Comparison of ENCODE assay signal across 8 cellular contexts in the genomic region with DNA sequence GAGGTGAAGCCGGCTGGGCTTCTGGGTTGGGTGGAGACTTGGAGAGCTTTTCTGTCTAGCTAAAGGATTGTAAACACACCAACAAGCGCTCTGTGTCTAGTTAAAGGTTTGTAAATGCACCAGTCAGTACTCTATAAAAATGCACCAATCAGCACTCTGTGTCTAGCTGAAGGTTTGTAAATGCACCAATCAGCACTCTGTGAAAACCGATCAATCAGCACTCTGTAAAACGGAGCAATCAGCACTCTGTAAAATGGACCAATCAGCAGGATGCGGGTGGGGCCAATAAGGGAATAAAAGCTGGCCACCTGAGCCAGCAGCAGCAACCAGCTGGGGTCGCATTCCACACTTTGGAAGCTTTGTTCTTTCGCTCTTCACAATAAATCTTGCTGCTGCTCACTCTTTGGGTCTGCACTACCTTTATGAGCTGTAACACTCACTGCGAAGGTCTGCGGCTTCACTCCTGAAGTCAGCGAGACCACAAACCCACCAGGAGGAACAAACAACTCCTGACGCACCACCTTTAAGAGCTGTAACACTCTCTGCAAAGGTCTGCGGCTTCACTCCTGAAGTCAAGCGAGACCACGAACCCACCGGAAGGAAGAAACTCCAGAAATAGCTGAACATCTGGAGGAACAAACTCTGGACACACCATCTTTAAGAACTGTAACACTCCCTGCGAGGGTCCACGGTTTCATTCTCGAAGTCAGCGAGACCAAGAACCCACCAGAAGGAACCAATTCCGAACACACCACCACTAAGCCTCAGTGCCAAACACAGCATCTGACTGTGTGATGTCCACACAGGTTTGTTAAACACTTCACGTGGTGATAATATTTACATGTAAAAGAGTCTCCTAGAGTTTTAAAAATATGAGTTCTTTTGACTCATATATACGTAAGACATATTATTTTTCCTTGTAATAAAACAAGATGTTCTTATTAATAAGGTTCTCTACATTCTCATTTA.
DNase-seq lines count a peak whose midpoint lies in the region; ATAC-seq lines count a peak whose summit lies in the region.
"Not testable (repeated sequence)": the region's sequence is repeated elsewhere in the genome, so short reads cannot be mapped to it uniquely, and the experiment has no call there.

No MANE protein-coding gene starts in this region.

- H4K20me1 ChIP-seq in BLaER1 treated with 17β-estradiol and CSF1 and Interleukin-3, amounts not matched to agents 10 nM and 100 nM = not testable (repeated sequence)

- not testable (repeated sequence) for H3K27me3 Mint-ChIP-seq in T-helper 2 cell treated with Interferon-gamma antibody and Interleukin-4, amounts not matched to agents 5 μg/mL and 100 μg/mL, for 36 hours (ENCODE audit: low read depth); activated T-cell treated with anti-CD3 and anti-CD28 coated beads, Interleukin-2, amount 50 U/mL, for 24 hours; effector memory CD8-positive, alpha-beta T cell

- peaks cover 16% of the 10 kb centered on the region for H3K9me3 Mint-ChIP-seq in T-helper 2 cell treated with Interferon-gamma antibody and Interleukin-4, amounts not matched to agents 5 μg/mL and 100 μg/mL, for 36 hours
- not testable (repeated sequence) for H3K9me3 Mint-ChIP-seq in activated T-cell treated with anti-CD3 and anti-CD28 coated beads, Interleukin-2, amount 50 U/mL, for 24 hours; effector memory CD8-positive, alpha-beta T cell; stimulated activated effector memory CD8-positive, alpha-beta T cell treated with anti-CD3 and anti-CD28 coated beads, Interleukin-12 subunit alpha, Interleukin-12 subunit beta, amount 100 ng/mL, for 72 hours

- peak; percentile 52 for ATAC-seq in GM18909 (IDR thresholded peaks at IDR 0.05; ENCODE audit: poor library complexity, unreplicated experiment)
- ATAC-seq in HG02623 (IDR thresholded peaks at IDR 0.05; ENCODE audit: unreplicated experiment) = peak; percentile 54
- ATAC-seq in HG03565 (IDR thresholded peaks at IDR 0.05; ENCODE audit: unreplicated experiment) = peak; percentile 71
- peak; percentile 61 for ATAC-seq in effector memory CD8-positive, alpha-beta T cell (replicated peaks)
- ATAC-seq in stimulated activated effector memory CD8-positive, alpha-beta T cell treated with anti-CD3 and anti-CD28 coated beads, Interleukin-12 subunit alpha, Interleukin-12 subunit beta, amount 100 ng/mL, for 72 hours = peak; percentile 70

- H3K27ac ChIP-seq in BLaER1 treated with 17β-estradiol and CSF1 and Interleukin-3, amounts not matched to agents 10 nM and 100 nM = peak overlapping the region in 10 of 11 experiments; percentile 6 to 81 (median 68); a peak in 16 of 22 replicates

- H3K4me3 Mint-ChIP-seq in T-helper 2 cell treated with Interferon-gamma antibody and Interleukin-4, amounts not matched to agents 5 μg/mL and 100 μg/mL, for 36 hours = peak overlapping the region; percentile 42
- H3K4me3 Mint-ChIP-seq in activated T-cell treated with anti-CD3 and anti-CD28 coated beads, Interleukin-2, amount 50 U/mL, for 24 hours = not testable (repeated sequence)
- peak overlapping the region; percentile 50 to 52 for H3K4me3 Mint-ChIP-seq in effector memory CD8-positive, alpha-beta T cell
- peak overlapping the region; percentile 35 for H3K4me3 Mint-ChIP-seq in stimulated activated effector memory CD8-positive, alpha-beta T cell treated with anti-CD3 and anti-CD28 coated beads, Interleukin-12 subunit alpha, Interleukin-12 subunit beta, amount 100 ng/mL, for 72 hours

- peak overlapping the region in 8 of 10 experiments; percentile 13 to 45 (median 36); a peak in 10 of 20 replicates for H3K4me3 ChIP-seq in BLaER1 treated with 17β-estradiol and CSF1 and Interleukin-3, amounts not matched to agents 10 nM and 100 nM

- not testable (repeated sequence) for H3K27ac Mint-ChIP-seq in T-helper 2 cell treated with Interferon-gamma antibody and Interleukin-4, amounts not matched to agents 5 μg/mL and 100 μg/mL, for 36 hours; activated T-cell treated with anti-CD3 and anti-CD28 coated beads, Interleukin-2, amount 50 U/mL, for 24 hours; effector memory CD8-positive, alpha-beta T cell; stimulated activated effector memory CD8-positive, alpha-beta T cell treated with anti-CD3 and anti-CD28 coated beads, Interleukin-12 subunit alpha, Interleukin-12 subunit beta, amount 100 ng/mL, for 72 hours

- not testable (repeated sequence) for H3K4me1 Mint-ChIP-seq in T-helper 2 cell treated with Interferon-gamma antibody and Interleukin-4, amounts not matched to agents 5 μg/mL and 100 μg/mL, for 36 hours (ENCODE audit: low read depth); effector memory CD8-positive, alpha-beta T cell (ENCODE audit: low read depth in 2 of 2)
- H3K4me1 Mint-ChIP-seq in activated T-cell treated with anti-CD3 and anti-CD28 coated beads, Interleukin-2, amount 50 U/mL, for 24 hours (ENCODE audit: low read depth) = peaks cover 12% of the 10 kb centered on the region
- H3K4me1 Mint-ChIP-seq in stimulated activated effector memory CD8-positive, alpha-beta T cell treated with anti-CD3 and anti-CD28 coated beads, Interleukin-12 subunit alpha, Interleukin-12 subunit beta, amount 100 ng/mL, for 72 hours = peaks cover 15% of the 10 kb centered on the region

- H3K27me3 ChIP-seq in BLaER1 treated with 17β-estradiol and CSF1 and Interleukin-3, amounts not matched to agents 10 nM and 100 nM = not testable (repeated sequence)

- not testable (repeated sequence) for H3K36me3 ChIP-seq in BLaER1 treated with 17β-estradiol and CSF1 and Interleukin-3, amounts not matched to agents 10 nM and 100 nM

- H3K9ac ChIP-seq in BLaER1 treated with 17β-estradiol and CSF1 and Interleukin-3, amounts not matched to agents 10 nM and 100 nM = peak overlapping the region in 6 of 11 experiments; percentile 1 to 61 (median 53); a peak in 8 of 22 replicates

- H3K9me3 ChIP-seq in BLaER1 treated with 17β-estradiol and CSF1 and Interleukin-3, amounts not matched to agents 10 nM and 100 nM (replicated peaks in 1 of 11) = peaks cover 29 to 56% (median 39%) of the 10 kb centered on the region in 11 experiments

- DNase-seq in T-helper 2 cell treated with Interferon-gamma antibody and Interleukin-4, amounts not matched to agents 5 μg/mL and 100 μg/mL, for 36 hours (ENCODE audit: low spot score) = peak; percentile 4
- DNase-seq in activated T-cell treated with anti-CD3 and anti-CD28 coated beads, Interleukin-2, amount 50 U/mL, for 24 hours = peak; percentile 31
- peak in 1 of 3 experiments; percentile 1 for DNase-seq in effector memory CD8-positive, alpha-beta T cell
- not testable (repeated sequence) for DNase-seq in stimulated activated effector memory CD8-positive, alpha-beta T cell treated with anti-CD3 and anti-CD28 coated beads, Interleukin-12 subunit alpha, Interleukin-12 subunit beta, amount 100 ng/mL, for 72 hours (ENCODE audit: low spot score in 2 of 2)

- H3K4me1 ChIP-seq in BLaER1 treated with 17β-estradiol and CSF1 and Interleukin-3, amounts not matched to agents 10 nM and 100 nM = peaks cover 6 to 53% (median 38%) of the 10 kb centered on the region in 10 experiments

- H3K36me3 Mint-ChIP-seq in T-helper 2 cell treated with Interferon-gamma antibody and Interleukin-4, amounts not matched to agents 5 μg/mL and 100 μg/mL, for 36 hours (ENCODE audit: low read depth); activated T-cell treated with anti-CD3 and anti-CD28 coated beads, Interleukin-2, amount 50 U/mL, for 24 hours (ENCODE audit: low read depth); effector memory CD8-positive, alpha-beta T cell (ENCODE audit: insufficient read depth); stimulated activated effector memory CD8-positive, alpha-beta T cell treated with anti-CD3 and anti-CD28 coated beads, Interleukin-12 subunit alpha, Interleukin-12 subunit beta, amount 100 ng/mL, for 72 hours: not testable (repeated sequence)

- peak overlapping the region; percentile 55 to 83 (median 72) for H3K4me2 ChIP-seq in BLaER1 treated with 17β-estradiol and CSF1 and Interleukin-3, amounts not matched to agents 10 nM and 100 nM
